ENCODE assay signal across 23 cellular contexts in the genomic region with DNA sequence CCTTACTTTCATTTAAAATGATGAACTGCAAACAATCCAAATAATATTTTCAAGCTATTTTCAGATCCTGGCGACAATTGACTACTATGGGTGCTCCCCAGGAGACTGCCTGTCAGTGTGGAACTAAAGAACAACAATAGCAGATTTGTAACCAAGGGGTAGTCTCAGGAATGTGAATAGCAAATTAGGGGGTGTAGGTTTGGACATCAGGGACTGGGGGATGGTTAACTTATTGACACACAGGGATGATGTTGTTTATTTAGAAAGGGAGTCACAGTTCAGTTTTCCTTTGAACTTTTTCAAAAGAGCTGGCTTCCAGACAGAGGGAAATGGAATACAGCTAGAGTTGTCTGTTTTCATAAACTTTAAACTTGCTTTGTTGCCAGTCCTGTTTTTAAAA.
DNase-seq lines count a peak whose midpoint lies in the region; ATAC-seq, FAIRE-seq and TF ChIP-seq lines count a peak whose summit lies in the region.
"Had no signal": no experiment of that assay in that cellular context is flagged by ENCODE, and none has a peak within 500 bp of the region (broad histone marks: within the 10 kb centered on the region; RNA-seq: fewer than 3 reads in every experiment).

No MANE protein-coding gene starts in this region.

- H3K4me2 ChIP-seq in GM23338 (peak overlapping the region; percentile 36), HepG2 (ENCODE audit: low read depth, low read length) (no peak overlapping the region), neuronal stem cell (ENCODE audit: insufficient read depth, low read length, poor library complexity, severe bottlenecking) (no peak overlapping the region)

- no peak overlapping the region for H3K18ac ChIP-seq in neuronal stem cell (ENCODE audit: low read length)

- H3K9me2 ChIP-seq in GM23338 (ENCODE audit: insufficient read depth): 0 out of 2 replicates have a peak, but pooled peaks cover under 1% of the 10 kb centered on the region

- H3K4me3 ChIP-seq in GM23338 (no peak overlapping the region), ectodermal cell (ENCODE audit: insufficient read depth, low read depth, low read length) (no peak overlapping the region), HepG2 (replicated peaks in 1 of 3; ENCODE audit: insufficient read depth in 1 of 3, low read depth in 2 of 3, low read length in 3 of 3) (no peak overlapping the region), neuronal stem cell (ENCODE audit: low read length in 2 of 2) (no peak overlapping the region), prostate gland (no peak overlapping the region)

- H3K4ac ChIP-seq in neuronal stem cell (ENCODE audit: low read length): no peak overlapping the region

- H2BK5ac ChIP-seq in neuronal stem cell (ENCODE audit: low read length): no peak overlapping the region

- no peak overlapping the region for H4K91ac ChIP-seq in neuronal stem cell (ENCODE audit: low read depth, low read length, poor library complexity)

- H3K79me1 ChIP-seq in neuronal stem cell (ENCODE audit: low read depth, low read length): peaks cover 2% of the 10 kb centered on the region

- no peak overlapping the region for H2BK12ac ChIP-seq in neuronal stem cell (ENCODE audit: low read length)

- H3K23ac ChIP-seq in neuronal stem cell (ENCODE audit: low read depth, low read length, poor library complexity): no peak overlapping the region

- H2AK5ac ChIP-seq in neuronal stem cell (ENCODE audit: low read depth, low read length): no peak overlapping the region

- no peaks in the 10 kb centered on the region for H4K20me1 ChIP-seq in GM23338 (replicated peaks; ENCODE audit: insufficient read depth)
- no peaks in the 10 kb centered on the region for H4K20me1 ChIP-seq in HepG2 (ENCODE audit: insufficient read depth, low read length)

- H3K4me3 Mint-ChIP-seq in GM23338: no peak overlapping the region
- H3K4me3 Mint-ChIP-seq: B cell; CD4-positive, CD25-positive, alpha-beta regulatory T cell; HFFc6 had no signal

- no peak for FAIRE-seq in HepG2 (lab: Jason Lieb, UNC)
- FAIRE-seq: RCC 7860 had no signal

- TF ChIP-seq POLR2A in HepG2 (IDR thresholded peaks at IDR 0.05; ENCODE audit: insufficient read depth in 1 of 2, low read depth in 2 of 2, low read length in 2 of 2) (no peak), prostate gland (IDR thresholded peaks at IDR 0.05) (no peak)

- H3K27ac ChIP-seq in GM23338 (ENCODE audit: low read depth) (no peak overlapping the region), ectodermal cell (ENCODE audit: insufficient read depth, low read depth, low read length, poor library complexity, severe bottlenecking) (peak overlapping the region; percentile 62), HepG2 (ENCODE audit: extremely low read length, insufficient read depth, low read length) (no peak overlapping the region), neuronal stem cell (replicated peaks; ENCODE audit: low read length) (no peak overlapping the region), prostate gland (no peak overlapping the region), foreskin keratinocyte (no peak overlapping the region)

- no peak overlapping the region for H3K14ac ChIP-seq in neuronal stem cell (ENCODE audit: low read length)

- ATAC-seq in GM23338 (peak; percentile 79), HepG2 (no peak; the same call in 2 of the 3 replicates), foreskin keratinocyte (no peak), HG03439 (IDR thresholded peaks at IDR 0.05; ENCODE audit: unreplicated experiment) (no peak)
- ATAC-seq: Right ventricle myocardium inferior had no signal

- peak overlapping the region; percentile 4; the same call in 1 of the 2 replicates for H3K27ac Mint-ChIP-seq in GM23338
- H3K27ac Mint-ChIP-seq: B cell; CD4-positive, CD25-positive, alpha-beta regulatory T cell; HFFc6 had no signal

- H2BK15ac ChIP-seq in neuronal stem cell (ENCODE audit: low read length): no peak overlapping the region

- H3K27me3 Mint-ChIP-seq in GM23338 (ENCODE audit: insufficient read depth, low read depth, poor library complexity): no peaks in the 10 kb centered on the region
- H3K27me3 Mint-ChIP-seq: B cell; CD4-positive, CD25-positive, alpha-beta regulatory T cell had no signal

- peak; percentile 22 for DNase-seq in GM23338 (ENCODE audit: low spot score)
- peak; percentile 19 for DNase-seq in HepG2 (ENCODE audit: low spot score)
- no peak for DNase-seq in neuronal stem cell (ENCODE audit: low spot score)
- no peak for DNase-seq in prostate gland (ENCODE audit: low spot score)
- DNase-seq in foreskin keratinocyte: no peak
- no peak for DNase-seq in NK-92 treated with Interleukin-12 subunit alpha and Interleukin-12 subunit beta, amount 100 ng/mL, for 24 hours (lab: John Stamatoyannopoulos, UW)
- DNase-seq: CD4-positive, CD25-positive, alpha-beta regulatory T cell; COR-L47; DMS 273 treated with DMSO at 0.1 percent for 48 hours; DND-41; GDM1; H7; HFFc6; KG1; NCI-H1694 treated with DMSO at 0.1 percent for 48 hours; NCI-H2107; NCI-H345; NCI-H526 treated with DMSO at 0.1 percent for 48 hours had no signal

- no peaks in the 10 kb centered on the region for H3F3A ChIP-seq in GM23338 (replicated peaks; ENCODE audit: low read depth)

- CTCF ChIA-PET in HepG2 (lab: Yijun Ruan, JAX; ENCODE audit: low intra/inter-chr PET ratio, low total read pairs): no interaction called here

- H3K4me1 ChIP-seq in GM23338 (ENCODE audit: insufficient read depth) (peaks cover 35% of the 10 kb centered on the region), ectodermal cell (ENCODE audit: control insufficient read depth, insufficient read depth, low read length) (peaks cover 39% of the 10 kb centered on the region), HepG2 (ENCODE audit: insufficient read depth, low read length) (peaks cover 21% of the 10 kb centered on the region), neuronal stem cell (ENCODE audit: control insufficient read depth in 2 of 2, insufficient read depth in 1 of 2, low read depth in 1 of 2, low read length in 2 of 2) (peaks cover 3 to 25% of the 10 kb centered on the region in 2 donors), prostate gland (replicated peaks) (no peaks in the 10 kb centered on the region), foreskin keratinocyte (no peaks in the 10 kb centered on the region)

- H3K9me3 ChIP-seq in ectodermal cell (ENCODE audit: control insufficient read depth, low read length) (no peaks in the 10 kb centered on the region), HepG2 (ENCODE audit: low read length) (no peaks in the 10 kb centered on the region), neuronal stem cell (replicated peaks in 1 of 2; ENCODE audit: control insufficient read depth in 2 of 2, insufficient read depth in 1 of 2, low read depth in 1 of 2, low read length in 2 of 2) (no peaks in the 10 kb centered on the region), prostate gland (no peaks in the 10 kb centered on the region)

- no peaks in the 10 kb centered on the region for H3K36me3 ChIP-seq in GM23338 (ENCODE audit: insufficient read depth)
- no peaks in the 10 kb centered on the region for H3K36me3 ChIP-seq in ectodermal cell (ENCODE audit: control insufficient read depth, insufficient read depth, low read length)
- no peaks in the 10 kb centered on the region for H3K36me3 ChIP-seq in HepG2 (replicated peaks in 1 of 2; ENCODE audit: control insufficient read depth in 1 of 2, insufficient read depth in 2 of 2, low read length in 2 of 2)
- H3K36me3 ChIP-seq in neuronal stem cell (replicated peaks in 1 of 2; ENCODE audit: control insufficient read depth in 2 of 2, insufficient read depth in 2 of 2, low read length in 2 of 2): no peaks in the 10 kb centered on the region
- H3K36me3 ChIP-seq in prostate gland: no peaks in the 10 kb centered on the region

- TF ChIP-seq EP300 in HepG2 (IDR thresholded peaks at IDR 0.05; ENCODE audit: low read depth in 2 of 2, low read length in 2 of 2) (peak in 1 of 2 experiments; percentile 19; a peak in 1 of 4 replicates), HepG2 (CRISPR knock-in tag; IDR thresholded peaks at IDR 0.05; ENCODE audit: borderline replicate concordance) (no peak)

- BruUV-seq in HepG2 (replicated peaks; lab: Mats Ljungman, UMichigan): no TSS peak

- H3K79me2 ChIP-seq in GM23338 (replicated peaks; ENCODE audit: insufficient read depth): no peaks in the 10 kb centered on the region
- no peaks in the 10 kb centered on the region for H3K79me2 ChIP-seq in HepG2 (ENCODE audit: insufficient read depth, low read length)

- peaks cover 12% of the 10 kb centered on the region; the same call in 2 of the 3 replicates for H3K36me3 Mint-ChIP-seq in GM23338 (ENCODE audit: low read depth)
- H3K36me3 Mint-ChIP-seq: CD4-positive, CD25-positive, alpha-beta regulatory T cell had no signal

- no peaks in the 10 kb centered on the region for H3K9me3 Mint-ChIP-seq in GM23338

- peaks cover 22% of the 10 kb centered on the region for H3K4me1 Mint-ChIP-seq in GM23338
- H3K4me1 Mint-ChIP-seq: B cell had no signal

- H4K8ac ChIP-seq in neuronal stem cell (ENCODE audit: low read depth, low read length): no peak overlapping the region

- H3K27me3 ChIP-seq in GM23338 (ENCODE audit: insufficient read depth) (no peaks in the 10 kb centered on the region), ectodermal cell (ENCODE audit: control insufficient read depth, insufficient read depth, low read length, poor library complexity, severe bottlenecking) (no peaks in the 10 kb centered on the region), HepG2 (ENCODE audit: control insufficient read depth in 1 of 2, insufficient read depth in 2 of 2, low read length in 2 of 2) (no peaks in the 10 kb centered on the region), neuronal stem cell (ENCODE audit: control insufficient read depth in 3 of 3, insufficient read depth in 3 of 3, low read depth in 1 of 3, low read length in 3 of 3) (no peaks in the 10 kb centered on the region), prostate gland (replicated peaks; ENCODE audit: insufficient read depth) (no peaks in the 10 kb centered on the region), foreskin keratinocyte (no peaks in the 10 kb centered on the region)

- no peak overlapping the region for H2AFZ ChIP-seq in GM23338
- no peak overlapping the region for H2AFZ ChIP-seq in HepG2 (ENCODE audit: low read length)
- peak overlapping the region; percentile 65 for H2AFZ ChIP-seq in neuronal stem cell (ENCODE audit: low read length)

- no peak overlapping the region for H2BK120ac ChIP-seq in neuronal stem cell (ENCODE audit: low read depth, low read length)

- H3K9ac ChIP-seq in HepG2 (ENCODE audit: insufficient read depth, low read depth, low read length) (no peak overlapping the region), neuronal stem cell (ENCODE audit: low read depth, low read length, poor library complexity) (no peak overlapping the region)

- in situ Hi-C loops in HepG2 (cut with HindIII; ENCODE audit: extremely low pct_ligation_motif_present, low pct_unique_long_range_greater_than_20kb): no loop called here

- no peak for TF ChIP-seq CTCF in GM23338 (conservative IDR thresholded peaks at IDR 0.05; ENCODE audit: low read depth in 2 of 2)
- TF ChIP-seq CTCF in HepG2 (CRISPR knock-in tag; IDR thresholded peaks at IDR 0.05): no peak
- TF ChIP-seq CTCF in prostate gland (IDR thresholded peaks at IDR 0.05): no peak
- no peak for TF ChIP-seq CTCF in foreskin keratinocyte (conservative IDR thresholded peaks at IDR 0.05)

- intact Hi-C loops in HepG2 (cut with micrococcal nuclease; ENCODE audit: unreplicated experiment) (no loop called here), prostate gland (cut with DNase I) (no loop called here)

- WGBS in ectodermal cell, 2 experiments: 5 to 8% methylated on average over 1 of the region's 1 CpG
- 3% methylated on average over 1 of the region's 1 CpG for WGBS in HepG2 (ENCODE audit: low lambda C conversion rate)
- no CpG with 5 or more reads among the region's 1 CpG for WGBS in neuronal stem cell (ENCODE audit: extremely low coverage in 2 of 2, insufficient read length in 2 of 2, insufficient replicate concordance in 1 of 2), 2 donors
- 62% methylated on average over 1 of the region's 1 CpG for WGBS in prostate gland

- no peak for TF ChIP-seq RAD21 in HepG2 (CRISPR knock-in tag; IDR thresholded peaks at IDR 0.05)

- POLR2A ChIA-PET in HepG2 (lab: Yijun Ruan, JAX): no interaction called here

Comparison
In these comparisons a context has a peak if more than half of its experiments do, and no peak if none do; other contexts are left out.
1. DNase-seq: peak in GM23338 (single experiment) and HepG2 (single experiment); none in neuronal stem cell (single experiment), prostate gland (single experiment), foreskin keratinocyte (0 of 2) and NK-92 treated with Interleukin-12 subunit alpha and Interleukin-12 subunit beta, amount 100 ng/mL, for 24 hours (single experiment).